Comparison of ENCODE assay signal across 1 cellular context in the genomic region with DNA sequence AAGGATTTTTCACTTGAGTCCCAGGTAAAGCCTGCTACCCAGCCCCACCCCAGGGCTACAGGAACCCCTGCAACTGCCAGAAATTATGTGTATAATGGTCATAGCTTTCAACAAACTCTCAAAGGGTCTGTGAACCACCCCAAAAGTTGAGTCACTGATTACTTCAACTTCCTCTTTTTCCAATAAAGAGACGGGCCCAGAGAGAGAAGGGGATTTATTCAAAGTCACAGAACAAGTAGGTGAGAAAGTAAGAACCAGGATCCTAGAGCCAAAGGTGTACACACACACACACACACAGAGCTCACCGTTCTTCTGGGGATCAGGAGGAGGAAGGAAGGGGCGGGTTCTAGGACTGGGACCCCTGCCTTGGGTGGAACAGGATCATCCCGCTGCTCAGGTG.
TF ChIP-seq lines count a peak whose summit lies in the region.

No MANE protein-coding gene starts in this region.

TF ChIP-seq in K562, 482 proteins besides CTCF, POLR2A, EP300 and RAD21:
- TF ChIP-seq SPI1 (IDR thresholded peaks at IDR 0.05; ENCODE audit: borderline replicate concordance, low read depth, low read length): peak; percentile 65
- peak; percentile 37; the same call in 1 of the 2 replicates for TF ChIP-seq JUND (IDR thresholded peaks at IDR 0.05; ENCODE audit: borderline replicate concordance, low read depth, low read length)
- TF ChIP-seq JUND (tag; IDR thresholded peaks at IDR 0.05; ENCODE audit: borderline replicate concordance, low read depth, low read length): peak; percentile 9; the same call in 1 of the 3 replicates
- peak; percentile 53; the same call in 1 of the 2 replicates for TF ChIP-seq FOSL1 (tag; conservative IDR thresholded peaks at IDR 0.05)
- TF ChIP-seq, protein P1, sequence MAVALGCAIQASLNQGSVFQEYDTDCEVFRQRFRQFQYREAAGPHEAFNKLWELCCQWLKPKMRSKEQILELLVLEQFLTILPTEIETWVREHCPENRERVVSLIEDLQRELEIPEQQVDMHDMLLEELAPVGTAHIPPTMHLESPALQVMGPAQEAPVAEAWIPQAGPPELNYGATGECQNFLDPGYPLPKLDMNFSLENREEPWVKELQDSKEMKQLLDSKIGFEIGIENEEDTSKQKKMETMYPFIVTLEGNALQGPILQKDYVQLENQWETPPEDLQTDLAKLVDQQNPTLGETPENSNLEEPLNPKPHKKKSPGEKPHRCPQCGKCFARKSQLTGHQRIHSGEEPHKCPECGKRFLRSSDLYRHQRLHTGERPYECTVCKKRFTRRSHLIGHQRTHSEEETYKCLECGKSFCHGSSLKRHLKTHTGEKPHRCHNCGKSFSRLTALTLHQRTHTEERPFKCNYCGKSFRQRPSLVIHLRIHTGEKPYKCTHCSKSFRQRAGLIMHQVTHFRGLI (CRISPR knock-in tag; IDR thresholded peaks at IDR 0.05): no peak
- TF ChIP-seq, protein P2, sequence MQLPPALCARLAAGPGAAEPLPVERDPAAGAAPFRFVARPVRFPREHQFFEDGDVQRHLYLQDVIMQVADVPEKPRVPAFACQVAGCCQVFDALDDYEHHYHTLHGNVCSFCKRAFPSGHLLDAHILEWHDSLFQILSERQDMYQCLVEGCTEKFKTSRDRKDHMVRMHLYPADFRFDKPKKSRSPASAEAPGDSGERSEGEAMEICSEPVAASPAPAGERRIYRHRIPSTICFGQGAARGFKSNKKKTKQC (CRISPR knock-in tag; IDR thresholded peaks at IDR 0.05): no peak
- peak; percentile 7; the same call in 1 of the 2 replicates for TF ChIP-seq ARID1B (IDR thresholded peaks at IDR 0.05)
- TF ChIP-seq, protein P3, sequence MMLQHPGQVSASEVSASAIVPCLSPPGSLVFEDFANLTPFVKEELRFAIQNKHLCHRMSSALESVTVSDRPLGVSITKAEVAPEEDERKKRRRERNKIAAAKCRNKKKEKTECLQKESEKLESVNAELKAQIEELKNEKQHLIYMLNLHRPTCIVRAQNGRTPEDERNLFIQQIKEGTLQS (IDR thresholded peaks at IDR 0.05): peak; percentile 46; the same call in 1 of the 2 replicates
- TF ChIP-seq, protein P3 (CRISPR knock-in tag; conservative IDR thresholded peaks at IDR 0.05): no peak
- no peak for TF ChIP-seq TAF15 (IDR thresholded peaks at IDR 0.05; ENCODE audit: low read depth, low read length)
- peak; percentile 21; the same call in 1 of the 2 replicates for TF ChIP-seq SMARCE1 (IDR thresholded peaks at IDR 0.05)
- no peak for TF ChIP-seq NFE2L1 (tag; IDR thresholded peaks at IDR 0.05; ENCODE audit: borderline replicate concordance, low read depth)
- TF ChIP-seq ZSCAN29 (IDR thresholded peaks at IDR 0.05): no peak
- TF ChIP-seq, protein P4, sequence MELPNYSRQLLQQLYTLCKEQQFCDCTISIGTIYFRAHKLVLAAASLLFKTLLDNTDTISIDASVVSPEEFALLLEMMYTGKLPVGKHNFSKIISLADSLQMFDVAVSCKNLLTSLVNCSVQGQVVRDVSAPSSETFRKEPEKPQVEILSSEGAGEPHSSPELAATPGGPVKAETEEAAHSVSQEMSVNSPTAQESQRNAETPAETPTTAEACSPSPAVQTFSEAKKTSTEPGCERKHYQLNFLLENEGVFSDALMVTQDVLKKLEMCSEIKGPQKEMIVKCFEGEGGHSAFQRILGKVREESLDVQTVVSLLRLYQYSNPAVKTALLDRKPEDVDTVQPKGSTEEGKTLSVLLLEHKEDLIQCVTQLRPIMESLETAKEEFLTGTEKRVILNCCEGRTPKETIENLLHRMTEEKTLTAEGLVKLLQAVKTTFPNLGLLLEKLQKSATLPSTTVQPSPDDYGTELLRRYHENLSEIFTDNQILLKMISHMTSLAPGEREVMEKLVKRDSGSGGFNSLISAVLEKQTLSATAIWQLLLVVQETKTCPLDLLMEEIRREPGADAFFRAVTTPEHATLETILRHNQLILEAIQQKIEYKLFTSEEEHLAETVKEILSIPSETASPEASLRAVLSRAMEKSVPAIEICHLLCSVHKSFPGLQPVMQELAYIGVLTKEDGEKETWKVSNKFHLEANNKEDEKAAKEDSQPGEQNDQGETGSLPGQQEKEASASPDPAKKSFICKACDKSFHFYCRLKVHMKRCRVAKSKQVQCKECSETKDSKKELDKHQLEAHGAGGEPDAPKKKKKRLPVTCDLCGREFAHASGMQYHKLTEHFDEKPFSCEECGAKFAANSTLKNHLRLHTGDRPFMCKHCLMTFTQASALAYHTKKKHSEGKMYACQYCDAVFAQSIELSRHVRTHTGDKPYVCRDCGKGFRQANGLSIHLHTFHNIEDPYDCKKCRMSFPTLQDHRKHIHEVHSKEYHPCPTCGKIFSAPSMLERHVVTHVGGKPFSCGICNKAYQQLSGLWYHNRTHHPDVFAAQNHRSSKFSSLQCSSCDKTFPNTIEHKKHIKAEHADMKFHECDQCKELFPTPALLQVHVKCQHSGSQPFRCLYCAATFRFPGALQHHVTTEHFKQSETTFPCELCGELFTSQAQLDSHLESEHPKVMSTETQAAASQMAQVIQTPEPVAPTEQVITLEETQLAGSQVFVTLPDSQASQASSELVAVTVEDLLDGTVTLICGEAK (IDR thresholded peaks at IDR 0.05): 0 out of 2 replicates have a peak, but pooled peaks have one; percentile 12
- TF ChIP-seq, protein P4 (CRISPR knock-in tag; IDR thresholded peaks at IDR 0.05): no peak
